ENCODE assay signal across 3 cellular contexts in the genomic region with DNA sequence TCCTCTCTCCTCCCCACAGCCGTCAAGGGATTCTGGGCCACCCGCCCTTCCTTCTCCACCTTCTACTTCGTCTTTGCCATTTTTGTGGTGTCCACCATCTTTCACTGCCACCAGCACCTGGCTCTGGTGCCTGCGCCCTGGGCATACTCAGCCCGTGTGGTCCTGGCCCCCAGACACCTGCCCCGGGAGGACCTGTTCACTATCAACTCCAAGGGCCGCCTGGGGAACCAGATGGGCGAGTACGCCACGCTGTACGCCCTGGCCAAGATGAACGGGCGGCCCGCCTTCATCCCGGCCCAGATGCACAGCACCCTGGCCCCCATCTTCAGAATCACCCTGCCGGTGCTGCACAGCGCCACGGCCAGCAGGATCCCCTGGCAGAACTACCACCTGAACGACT. TPM values are rescaled to one million over a fixed set of nuclear protein-coding genes. Genes with fewer than 3 reads are reported as not detected.
"Had no signal": no experiment of that assay in that cellular context is flagged by ENCODE, and none has a peak within 500 bp of the region (broad histone marks: within the 10 kb centered on the region; RNA-seq: fewer than 3 reads in every experiment).

No MANE protein-coding gene starts in this region.

RNA-seq across cellular contexts. Expression of a gene that starts 7.2 kb away (rescaled TPM):
- total RNA-seq: stomach had no signal

RNA-seq across cellular contexts. Expression of a gene that starts 15.8 kb away (rescaled TPM):
- total RNA-seq: subcutaneous adipose tissue had no signal

RNA-seq across cellular contexts. Expression of a gene that starts 39.5 kb away (rescaled TPM):
- total RNA-seq: thoracic aorta had no signal
